8 cellular contexts compared by ENCODE assay signal in the genomic region with DNA sequence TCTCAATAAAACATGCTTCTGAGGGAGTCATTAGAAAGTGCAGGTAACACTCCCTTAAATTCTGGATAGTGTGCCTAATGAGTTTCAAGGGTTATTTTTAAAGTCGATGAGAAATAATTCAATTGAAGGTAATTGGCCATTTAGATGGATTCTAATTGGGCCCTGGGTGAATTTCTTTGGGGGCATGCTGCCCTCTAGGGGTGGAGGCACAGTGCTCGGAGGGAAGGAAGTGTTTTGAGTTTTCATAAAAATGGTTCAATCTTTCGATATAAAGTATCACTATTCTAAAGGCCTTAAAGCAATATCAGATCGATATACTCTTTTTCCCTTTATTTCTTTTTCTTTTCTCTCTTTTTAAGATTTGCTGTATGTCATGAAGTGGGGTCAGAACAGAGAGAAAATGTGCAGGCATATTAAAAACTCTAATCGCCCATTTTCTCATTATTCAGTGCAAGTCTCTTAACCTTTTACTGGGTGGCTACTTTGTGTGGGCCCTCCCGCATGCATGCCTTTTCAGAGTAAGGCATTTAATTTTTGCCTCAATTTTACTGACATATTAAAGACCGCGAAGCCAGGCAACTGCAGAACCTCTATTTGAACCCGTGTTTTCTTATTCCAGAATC. TPM values are rescaled to one million over a fixed set of nuclear protein-coding genes. Genes with fewer than 3 reads are reported as not detected.
A peak's percentile ranks its signal among the peaks of the same experiment; 100 is the strongest.
DNase-seq lines count a peak whose midpoint lies in the region; ATAC-seq and TF ChIP-seq lines count a peak whose summit lies in the region.

No MANE protein-coding gene starts in this region.

- H3K27ac ChIP-seq in IMR-90 (ENCODE audit: insufficient read depth, low read length) = no peak overlapping the region
- no peak overlapping the region for H3K27ac ChIP-seq in RWPE1

- ATAC-seq in IMR-90 (ENCODE audit: low read depth) (peak; percentile 66), omental fat pad (ENCODE audit: low FRiP score) (no peak)
- no peak for ATAC-seq in activated T-helper 17 cell treated with anti-CD3 and anti-CD28 coated beads, Interleukin-2, amount 50 U/mL, for 72 hours (replicated peaks)

- H2AK9ac ChIP-seq in IMR-90 (replicated peaks; ENCODE audit: low read depth, low read length, poor library complexity) = no peak overlapping the region

- no peaks in the 10 kb centered on the region for H3K4me1 ChIP-seq in IMR-90 (ENCODE audit: control insufficient read depth, insufficient read depth, low read length)

- H3K27me3 ChIP-seq in IMR-90 (ENCODE audit: control insufficient read depth, insufficient read depth, low read length) = peaks cover 1% of the 10 kb centered on the region; the same call in 1 of the 2 replicates

- BruUV-seq in IMR-90 (replicated peaks; lab: Mats Ljungman, UMichigan) = no TSS peak

- H3K56ac ChIP-seq in IMR-90 (ENCODE audit: extremely low read depth, insufficient read depth, low read length) = no peak overlapping the region

- intact Hi-C loops in IMR-90 (cut with micrococcal nuclease) = loop anchor here (1.0 kb wide), 1 partner anchor 487 kb away; no protein-coding TSS in a partner anchor

- H4K5ac ChIP-seq in IMR-90 (ENCODE audit: low read depth, low read length) = no peak overlapping the region

- dilution Hi-C loops in IMR-90 (cut with HindIII; ENCODE audit: low sequenced_read_pairs, unreplicated experiment) = no loop called here

- H3K9me3 ChIP-seq in IMR-90 (ENCODE audit: control insufficient read depth, insufficient read depth, low read length) = no peaks in the 10 kb centered on the region

- no peaks in the 10 kb centered on the region for H3K9me3 Mint-ChIP-seq in activated T-helper 17 cell treated with anti-CD3 and anti-CD28 coated beads, Interleukin-2, amount 50 U/mL, for 72 hours

- no peak overlapping the region for H3K4ac ChIP-seq in IMR-90 (ENCODE audit: low read depth, low read length)

- no peak overlapping the region for H3K4me3 Mint-ChIP-seq in activated T-helper 17 cell treated with anti-CD3 and anti-CD28 coated beads, Interleukin-2, amount 50 U/mL, for 72 hours

- no peak overlapping the region for H2BK120ac ChIP-seq in IMR-90 (ENCODE audit: low read depth, low read length)

- H2AK5ac ChIP-seq in IMR-90 (ENCODE audit: low read depth, low read length) = no peak overlapping the region

- no peak overlapping the region for H2AFZ ChIP-seq in IMR-90 (replicated peaks; ENCODE audit: low read length, poor library complexity)

- H4K8ac ChIP-seq in IMR-90 (ENCODE audit: low read depth in 2 of 2, low read length in 2 of 2) = no peak overlapping the region

- no peaks in the 10 kb centered on the region for H3K36me3 ChIP-seq in IMR-90 (ENCODE audit: control insufficient read depth, insufficient read depth, low read length)

- in situ Hi-C loops in IMR-90 (cut with MboI; ENCODE audit: low sequenced_read_pairs) = no loop called here

- no peaks in the 10 kb centered on the region for H3K36me3 Mint-ChIP-seq in activated T-helper 17 cell treated with anti-CD3 and anti-CD28 coated beads, Interleukin-2, amount 50 U/mL, for 72 hours (ENCODE audit: low read depth)

- H3K4me3 ChIP-seq in IMR-90 (ENCODE audit: insufficient read depth, low read depth, low read length) = no peak overlapping the region
- H3K4me3 ChIP-seq in epithelial cell of proximal tubule (ENCODE audit: low read depth, low read length) = no peak overlapping the region

- POLR2A ChIA-PET in IMR-90 (lab: Charles Lee; ENCODE audit: unreplicated experiment) (no interaction called here), RWPE1 (lab: Yijun Ruan, JAX; ENCODE audit: low non-redundant PET) (no interaction called here)

- H3K27ac Mint-ChIP-seq in activated T-helper 17 cell treated with anti-CD3 and anti-CD28 coated beads, Interleukin-2, amount 50 U/mL, for 72 hours = no peak overlapping the region

- TF ChIP-seq RAD21 in IMR-90 (IDR thresholded peaks at IDR 0.05; ENCODE audit: low read length) = peak; percentile 48

- no peaks in the 10 kb centered on the region for H3K4me1 Mint-ChIP-seq in activated T-helper 17 cell treated with anti-CD3 and anti-CD28 coated beads, Interleukin-2, amount 50 U/mL, for 72 hours

- 50% methylated on average over 3 of the region's 9 CpGs; no CpG with 5 or more reads in 1 of the 2 experiments for WGBS in IMR-90 (ENCODE audit: extremely low coverage in 2 of 2, insufficient read length in 1 of 2), 2 experiments

- H3K9ac ChIP-seq in IMR-90 (ENCODE audit: low read depth, low read length) = no peak overlapping the region

- CTCF ChIA-PET in IMR-90 (lab: Yijun Ruan, JAX) = no interaction called here
- CTCF ChIA-PET in RWPE1 (lab: Yijun Ruan, JAX) = interaction anchor here (0.5 to 1.3 kb wide), 4 partner anchors 21 to 386 kb away, joined by 3 read pairs; no protein-coding TSS in a partner anchor

- H3K9me1 ChIP-seq in IMR-90 (ENCODE audit: insufficient read depth, low read length) = no peaks in the 10 kb centered on the region

- H3K4me2 ChIP-seq in IMR-90 (ENCODE audit: low read depth, low read length) = no peak overlapping the region

- H2BK20ac ChIP-seq in IMR-90 (ENCODE audit: low read depth, low read length) = no peak overlapping the region

- peaks cover 22% of the 10 kb centered on the region for H3K27me3 Mint-ChIP-seq in activated T-helper 17 cell treated with anti-CD3 and anti-CD28 coated beads, Interleukin-2, amount 50 U/mL, for 72 hours

- no peaks in the 10 kb centered on the region for H4K20me1 ChIP-seq in IMR-90 (ENCODE audit: insufficient read depth, low read length)

- H4K91ac ChIP-seq in IMR-90 (ENCODE audit: insufficient read depth, low read depth, low read length) = no peak overlapping the region

- H3K18ac ChIP-seq in IMR-90 (ENCODE audit: low read depth, low read length) = no peak overlapping the region

- DNase-seq in NCI-H345 (lab: John Stamatoyannopoulos, UW) = peak; percentile 41
- no peak for DNase-seq in NCI-H345 treated with DMSO at 0.1 percent for 48 hours (lab: John Stamatoyannopoulos, UW; ENCODE audit: unreplicated experiment)
- peak; percentile 7 for DNase-seq in IMR-90
- DNase-seq in RWPE1 (ENCODE audit: low spot score) = peak; percentile 67
- no peak for DNase-seq in epithelial cell of proximal tubule (ENCODE audit: low read depth)
- DNase-seq in renal cortical epithelial cell (ENCODE audit: low read depth) = peak; percentile 5
- DNase-seq in omental fat pad (ENCODE audit: low spot score) = no peak

- no peak overlapping the region for H2BK15ac ChIP-seq in IMR-90 (ENCODE audit: low read depth, low read length)

- no peak for TF ChIP-seq POLR2A in IMR-90 (IDR thresholded peaks at IDR 0.05; ENCODE audit: low read depth, low read length)

- peak; percentile 77 for TF ChIP-seq CTCF in IMR-90 (conservative IDR thresholded peaks at IDR 0.05; ENCODE audit: low read depth, low read length)
- TF ChIP-seq CTCF in RWPE1 (conservative IDR thresholded peaks at IDR 0.05; ENCODE audit: low read depth) = peak; percentile 86
- TF ChIP-seq CTCF in epithelial cell of proximal tubule (conservative IDR thresholded peaks at IDR 0.05; ENCODE audit: low read depth, low read length) = peak; percentile 97
- TF ChIP-seq CTCF in omental fat pad (IDR thresholded peaks at IDR 0.05) = no peak

- H2BK5ac ChIP-seq in IMR-90 (ENCODE audit: low read depth, low read length, poor library complexity, severe bottlenecking) = no peak overlapping the region

- H3K14ac ChIP-seq in IMR-90 (replicated peaks; ENCODE audit: low read depth, low read length) = no peak overlapping the region

- H3K79me1 ChIP-seq in IMR-90 (ENCODE audit: low read depth in 1 of 2, low read length in 2 of 2) = no peaks in the 10 kb centered on the region

- H3K23ac ChIP-seq in IMR-90 (ENCODE audit: low read depth, low read length) = no peak overlapping the region

TF ChIP-seq in IMR-90, 13 proteins besides CTCF, POLR2A, EP300 and RAD21:
- TF ChIP-seq, protein P1, sequence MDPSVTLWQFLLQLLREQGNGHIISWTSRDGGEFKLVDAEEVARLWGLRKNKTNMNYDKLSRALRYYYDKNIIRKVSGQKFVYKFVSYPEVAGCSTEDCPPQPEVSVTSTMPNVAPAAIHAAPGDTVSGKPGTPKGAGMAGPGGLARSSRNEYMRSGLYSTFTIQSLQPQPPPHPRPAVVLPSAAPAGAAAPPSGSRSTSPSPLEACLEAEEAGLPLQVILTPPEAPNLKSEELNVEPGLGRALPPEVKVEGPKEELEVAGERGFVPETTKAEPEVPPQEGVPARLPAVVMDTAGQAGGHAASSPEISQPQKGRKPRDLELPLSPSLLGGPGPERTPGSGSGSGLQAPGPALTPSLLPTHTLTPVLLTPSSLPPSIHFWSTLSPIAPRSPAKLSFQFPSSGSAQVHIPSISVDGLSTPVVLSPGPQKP (IDR thresholded peaks at IDR 0.05; ENCODE audit: borderline replicate concordance, low read depth, low read length) = no peak
- no peak for TF ChIP-seq BHLHE40 (IDR thresholded peaks at IDR 0.05; ENCODE audit: low read depth, low read length)
- no peak for TF ChIP-seq RCOR1 (IDR thresholded peaks at IDR 0.05; ENCODE audit: insufficient replicate concordance, low read length)
- TF ChIP-seq CEBPB (IDR thresholded peaks at IDR 0.05; ENCODE audit: low read depth, low read length) = no peak
- no peak for TF ChIP-seq MAFK (IDR thresholded peaks at IDR 0.05; ENCODE audit: low read depth, low read length)
- TF ChIP-seq SMC3 (IDR thresholded peaks at IDR 0.05; ENCODE audit: low read depth, low read length) = peak; percentile 26; the same call in 1 of the 2 replicates
- no peak for TF ChIP-seq CHD1 (IDR thresholded peaks at IDR 0.05; ENCODE audit: low read depth, low read length)

RNA-seq across cellular contexts. Expression of a gene that starts 25.5 kb away (rescaled TPM):
- total RNA-seq in IMR-90 (2012; rRNA removed) (not detected in 2 replicates), epithelial cell of proximal tubule (not detected in 2 replicates), renal cortical epithelial cell (not detected in 2 replicates), omental fat pad (not detected)
- polyA plus RNA-seq in IMR-90 (2012; rRNA removed) = not detected in 2 replicates
- not detected in 2 replicates for polyA plus RNA-seq in IMR-90 (2012; cell fraction: cytosol; rRNA removed)
- polyA plus RNA-seq in IMR-90 (2012; cell fraction: nucleus; rRNA removed; ENCODE audit: low replicate concordance) = not detected in 2 replicates
- not detected for total RNA-seq in activated T-helper 17 cell treated with anti-CD3 and anti-CD28 coated beads, Interleukin-2, amount 50 U/mL, for 72 hours

RNA-seq across cellular contexts. Expression of a gene that starts 36.9 kb away (rescaled TPM):
- total RNA-seq in IMR-90 (2012; rRNA removed) = not detected in 2 replicates
- polyA plus RNA-seq in IMR-90 (2012; rRNA removed) = not detected in 2 replicates
- polyA plus RNA-seq in IMR-90 (2012; cell fraction: cytosol; rRNA removed) = not detected in 2 replicates
- polyA plus RNA-seq in IMR-90 (2012; cell fraction: nucleus; rRNA removed; ENCODE audit: low replicate concordance) = not detected in 2 replicates
- not detected in 2 replicates for total RNA-seq in epithelial cell of proximal tubule
- not detected in 2 replicates for total RNA-seq in renal cortical epithelial cell
- total RNA-seq in omental fat pad = not detected
- total RNA-seq in activated T-helper 17 cell treated with anti-CD3 and anti-CD28 coated beads, Interleukin-2, amount 50 U/mL, for 72 hours = not detected

Comparison
In these comparisons a context has a peak if more than half of its experiments do, and no peak if none do; other contexts are left out.
1. DNase-seq: peak in NCI-H345 (single experiment), IMR-90 (single experiment), RWPE1 (single experiment) and renal cortical epithelial cell (single experiment); none in NCI-H345 treated with DMSO at 0.1 percent for 48 hours (single experiment), epithelial cell of proximal tubule (single experiment) and omental fat pad (single experiment).
2. CTCF ChIP-seq: peak in IMR-90 (single experiment), RWPE1 (single experiment) and epithelial cell of proximal tubule (single experiment); none in omental fat pad (0 of 3).